23 cellular contexts compared by ENCODE assay signal in genomic region chr2:54894467-54894866, GRCh38.
DNase-seq lines count a peak whose midpoint lies in the region; ATAC-seq and TF ChIP-seq lines count a peak whose summit lies in the region.
"Had no signal": no experiment of that assay in that cellular context is flagged by ENCODE, and none has a peak within 500 bp of the region (broad histone marks: within the 10 kb centered on the region; RNA-seq: fewer than 3 reads in every experiment).

No MANE protein-coding gene starts in this region.

- no peaks in the 10 kb centered on the region for H3K79me1 ChIP-seq in trophoblast cell (ENCODE audit: low read length)

- no peak overlapping the region for H3K18ac ChIP-seq in trophoblast cell (ENCODE audit: low read length)

- no peaks in the 10 kb centered on the region for H3K79me2 ChIP-seq in trophoblast cell (ENCODE audit: control insufficient read depth, insufficient read depth, low read length, poor library complexity)

- no peak overlapping the region for H2AK5ac ChIP-seq in trophoblast cell (ENCODE audit: low read length)

- peak; percentile 44 for DNase-seq in G401 (ENCODE audit: low spot score)
- peak; percentile 11 to 62 for DNase-seq in dermis microvascular lymphatic vessel endothelial cell (ENCODE audit: low read depth in 2 of 2)
- DNase-seq in trophoblast cell: no peak
- no peak for DNase-seq in NCI-H1930 (lab: John Stamatoyannopoulos, UW)
- DNase-seq: Caco-2; CD8-positive, alpha-beta T cell; DMS79 treated with DMSO at 0.1 percent for 48 hours; H9; KBM-7; MM.1S; NCI-H1694; NCI-H2081; NCI-H2171 treated with DMSO at 0.1 percent for 48 hours; NCI-H345; NCI-H510A treated with DMSO at 0.1 percent for 48 hours had no signal

- H3K14ac ChIP-seq in trophoblast cell (ENCODE audit: low read length): no peak overlapping the region

- H4K12ac ChIP-seq in trophoblast cell (ENCODE audit: low read depth, low read length): no peak overlapping the region

- no peak overlapping the region for H4K8ac ChIP-seq in trophoblast cell (ENCODE audit: low read depth, low read length)

- no peak overlapping the region for H3K23ac ChIP-seq in trophoblast cell (ENCODE audit: low read length)

- no peaks in the 10 kb centered on the region for H3K36me3 ChIP-seq in trophoblast cell (ENCODE audit: control insufficient read depth in 1 of 2, insufficient read depth in 2 of 2, low read length in 2 of 2)
- H3K36me3 ChIP-seq: SJCRH30 had no signal

- H2AFZ ChIP-seq in trophoblast cell (ENCODE audit: insufficient read depth, low read length, poor library complexity): no peak overlapping the region
- H2AFZ ChIP-seq: GM23338 had no signal

- no peak overlapping the region for H4K91ac ChIP-seq in trophoblast cell (ENCODE audit: low read depth, low read length)

- in situ Hi-C loops in G401 (cut with HindIII; ENCODE audit: low sequenced_read_pairs): loop anchor here (25.0 kb wide), 1 partner anchor 268 kb away; no protein-coding TSS in a partner anchor

- no peak overlapping the region for H3K27ac ChIP-seq in trophoblast cell (ENCODE audit: low read depth, low read length)
- H3K27ac ChIP-seq: C4-2B, SJCRH30 had no signal

- no peaks in the 10 kb centered on the region for H3K9me3 ChIP-seq in trophoblast cell (ENCODE audit: insufficient read depth, low read depth, low read length)
- H3K9me3 ChIP-seq: Caco-2 had no signal

- no peak overlapping the region for H3K4ac ChIP-seq in trophoblast cell (ENCODE audit: low read depth, low read length)

- no peak for TF ChIP-seq RAD21 in Ishikawa (IDR thresholded peaks at IDR 0.05; ENCODE audit: low read depth)

- WGBS in trophoblast cell (ENCODE audit: extremely low coverage, insufficient coverage, insufficient read length): no CpG with 5 or more reads among the region's 3 CpGs

- H3K4me2 ChIP-seq in trophoblast cell (ENCODE audit: low read length): no peak overlapping the region
- H3K4me2 ChIP-seq: GM23338 had no signal

- H2BK120ac ChIP-seq in trophoblast cell (ENCODE audit: insufficient read depth, low read length, poor library complexity): no peak overlapping the region

- no peak for ATAC-seq in GM18907 (IDR thresholded peaks at IDR 0.05; ENCODE audit: unreplicated experiment)
- ATAC-seq in GM21576 (IDR thresholded peaks at IDR 0.05; ENCODE audit: unreplicated experiment): no peak
- ATAC-seq: CD8-positive, alpha-beta T cell; GM23338; HepG2; SK-N-SH treated with all-trans-retinoic acid at 6 μM for 48 hours had no signal

- H2BK5ac ChIP-seq in trophoblast cell (ENCODE audit: low read depth, low read length, poor library complexity): no peak overlapping the region

- H3K27me3 ChIP-seq in trophoblast cell (ENCODE audit: insufficient read depth, low read length): no peaks in the 10 kb centered on the region

- H2BK12ac ChIP-seq in trophoblast cell (ENCODE audit: low read length): no peak overlapping the region

- TF ChIP-seq EP300 in Ishikawa (IDR thresholded peaks at IDR 0.05; ENCODE audit: borderline replicate concordance): no peak

- peak overlapping the region; percentile 64 for H3K9ac ChIP-seq in trophoblast cell (ENCODE audit: low read length)

- H3K4me3 ChIP-seq in trophoblast cell (ENCODE audit: low read depth, low read length): no peak overlapping the region
- H3K4me3 ChIP-seq: GM23338, SJCRH30 had no signal

- no peaks in the 10 kb centered on the region for H3K4me1 ChIP-seq in trophoblast cell (ENCODE audit: control insufficient read depth in 1 of 2, insufficient read depth in 2 of 2, low read length in 2 of 2)

TF ChIP-seq in Ishikawa, 13 proteins besides CTCF, POLR2A, EP300 and RAD21:
- no peak for TF ChIP-seq TAF1 (IDR thresholded peaks at IDR 0.05; ENCODE audit: low read depth)
- no peak for TF ChIP-seq ZBTB7A (IDR thresholded peaks at IDR 0.05; ENCODE audit: low read depth)
- TF ChIP-seq NFIC (IDR thresholded peaks at IDR 0.05): peak; percentile 64
- no peak for TF ChIP-seq CEBPB (IDR thresholded peaks at IDR 0.05)

Comparison
In these comparisons a context has a peak if more than half of its experiments do, and no peak if none do; other contexts are left out.
1. DNase-seq: peak in G401 (single experiment) and dermis microvascular lymphatic vessel endothelial cell (2 of 2); none in trophoblast cell (0 of 2) and NCI-H1930 (0 of 2).